ENCODE assay signal across 14 cellular contexts in the genomic region with DNA sequence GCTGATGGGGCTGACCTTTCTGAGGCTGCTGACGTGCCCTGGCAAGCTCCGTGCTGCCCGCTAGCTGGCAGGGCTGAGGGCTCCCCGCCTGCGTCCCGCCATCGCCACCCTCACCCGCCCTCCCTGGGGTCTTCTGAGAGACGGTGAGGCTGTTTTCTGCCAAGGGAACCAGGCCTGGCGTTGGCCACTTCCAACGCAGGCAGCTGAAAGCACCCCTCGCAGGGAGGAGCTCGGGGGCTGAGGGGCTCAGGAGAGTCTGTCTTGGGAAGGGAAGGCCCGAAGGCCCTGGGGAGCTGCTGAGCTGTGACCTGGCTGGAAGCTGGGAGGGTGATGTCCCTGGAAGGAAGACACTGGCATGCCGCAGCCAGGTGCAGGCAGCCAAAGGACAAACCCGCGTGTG. TPM values are rescaled to one million over a fixed set of nuclear protein-coding genes. Genes with fewer than 3 reads are reported as not detected.
DNase-seq lines count a peak whose midpoint lies in the region; ATAC-seq and TF ChIP-seq lines count a peak whose summit lies in the region.
"Had no signal": no experiment of that assay in that cellular context is flagged by ENCODE, and none has a peak within 500 bp of the region (broad histone marks: within the 10 kb centered on the region; RNA-seq: fewer than 3 reads in every experiment).

No MANE protein-coding gene starts in this region.

- no peak for ATAC-seq in HG03025 (IDR thresholded peaks at IDR 0.05; ENCODE audit: low FRiP score, unreplicated experiment)
- ATAC-seq: A549; CD8-positive, alpha-beta T cell had no signal

- intact Hi-C loops in posterior vena cava (cut with DNase I), result loop anchor here (10.0 kb wide), 1 partner anchor 264 kb away; no protein-coding TSS in a partner anchor

- H3K9me3 Mint-ChIP-seq in activated naive CD4-positive, alpha-beta T cell treated with anti-CD3 and anti-CD28 coated beads, Interleukin-2, amount 50 U/mL, for 24 hours, result no peaks in the 10 kb centered on the region
- peaks cover 5% of the 10 kb centered on the region for H3K9me3 Mint-ChIP-seq in neural crest cell
- H3K9me3 Mint-ChIP-seq: CD4-positive, alpha-beta T cell; CD8-positive, alpha-beta T cell had no signal

- no peaks in the 10 kb centered on the region for H3K36me3 Mint-ChIP-seq in activated naive CD4-positive, alpha-beta T cell treated with anti-CD3 and anti-CD28 coated beads, Interleukin-2, amount 50 U/mL, for 24 hours
- no peaks in the 10 kb centered on the region for H3K36me3 Mint-ChIP-seq in neural crest cell (ENCODE audit: low read depth)
- H3K36me3 Mint-ChIP-seq: CD8-positive, alpha-beta T cell had no signal

- TF ChIP-seq CTCF in neural crest cell (conservative IDR thresholded peaks at IDR 0.05), result no peak

- no peak overlapping the region for H3K4me3 Mint-ChIP-seq in activated naive CD4-positive, alpha-beta T cell treated with anti-CD3 and anti-CD28 coated beads, Interleukin-2, amount 50 U/mL, for 24 hours
- no peak overlapping the region for H3K4me3 Mint-ChIP-seq in neural crest cell
- H3K4me3 Mint-ChIP-seq: B cell; CD4-positive, alpha-beta T cell; CD8-positive, alpha-beta T cell had no signal

- H3K27ac Mint-ChIP-seq in activated naive CD4-positive, alpha-beta T cell treated with anti-CD3 and anti-CD28 coated beads, Interleukin-2, amount 50 U/mL, for 24 hours, result peak overlapping the region; percentile 55
- peak overlapping the region; percentile 57 for H3K27ac Mint-ChIP-seq in neural crest cell (ENCODE audit: unreplicated experiment)
- H3K27ac Mint-ChIP-seq: B cell; CD4-positive, alpha-beta T cell; CD8-positive, alpha-beta T cell had no signal

- peaks cover 5% of the 10 kb centered on the region for H3K27me3 Mint-ChIP-seq in activated naive CD4-positive, alpha-beta T cell treated with anti-CD3 and anti-CD28 coated beads, Interleukin-2, amount 50 U/mL, for 24 hours
- peaks cover 34% of the 10 kb centered on the region for H3K27me3 Mint-ChIP-seq in neural crest cell (ENCODE audit: low read depth)

- no peak for DNase-seq in activated naive CD4-positive, alpha-beta T cell treated with anti-CD3 and anti-CD28 coated beads, Interleukin-2, amount 50 U/mL, for 16 hours
- no peak for DNase-seq in neural crest cell (ENCODE audit: low read depth, low spot score)
- no peak for DNase-seq in posterior vena cava (ENCODE audit: low spot score)
- DNase-seq: AML-193; Caco-2; Calu3; CD4-positive, alpha-beta T cell; CD8-positive, alpha-beta T cell; DMS79 treated with DMSO at 0.1 percent for 48 hours; GF-D8 had no signal

- H3K4me1 Mint-ChIP-seq in activated naive CD4-positive, alpha-beta T cell treated with anti-CD3 and anti-CD28 coated beads, Interleukin-2, amount 50 U/mL, for 24 hours, result no peaks in the 10 kb centered on the region
- no peaks in the 10 kb centered on the region for H3K4me1 Mint-ChIP-seq in neural crest cell

RNA-seq across cellular contexts. Expression of a gene that starts 9.8 kb away (rescaled TPM):
- 37.4 and 39.0 TPM in 2 replicates for total RNA-seq in neural crest cell
- 10 to 100 TPM; 25.0 to 29.1 TPM for total RNA-seq in posterior vena cava

RNA-seq across cellular contexts. Expression of a gene that starts 33.3 kb away (rescaled TPM):
- total RNA-seq in neural crest cell, result 8.1 and 8.6 TPM in 2 replicates
- total RNA-seq in posterior vena cava, result 10 to 100 TPM; 73.5 to 77.7 TPM
